9 cellular contexts compared by ENCODE assay signal in the genomic region with DNA sequence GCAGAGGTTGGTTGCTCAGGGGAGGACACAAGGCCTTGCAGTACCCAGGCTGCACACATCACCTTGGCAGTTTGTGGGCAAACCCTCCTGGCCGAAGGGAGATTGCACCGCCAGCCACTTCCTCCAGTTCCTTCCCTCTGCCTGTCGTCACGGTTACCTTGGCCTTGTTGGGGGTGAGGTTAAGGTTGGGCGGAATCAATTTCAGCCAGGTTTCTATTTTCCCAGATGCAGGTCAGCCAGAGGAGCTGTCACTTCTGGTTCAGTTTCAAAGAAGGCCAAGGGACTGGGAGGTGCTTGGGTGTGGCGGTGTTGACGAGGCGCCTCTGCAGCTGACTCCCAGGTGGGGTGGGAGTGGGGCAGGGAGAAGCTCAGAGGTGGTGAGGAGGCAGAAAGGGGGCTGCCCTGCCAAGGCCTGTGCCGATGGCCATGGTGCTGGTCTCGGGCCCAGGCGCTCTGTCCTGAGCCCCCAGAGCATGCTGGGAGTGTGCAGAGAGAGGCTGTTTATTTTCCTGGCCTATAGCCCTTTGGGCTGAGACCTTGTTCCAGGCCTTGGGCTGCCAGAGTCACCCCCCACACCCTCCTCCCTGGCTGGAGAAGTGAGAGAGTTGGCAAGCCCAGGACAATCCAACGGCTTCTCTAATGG. TPM values are rescaled to one million over a fixed set of nuclear protein-coding genes. Genes with fewer than 3 reads are reported as not detected.
A peak's percentile ranks its signal among the peaks of the same experiment; 100 is the strongest.
DNase-seq lines count a peak whose midpoint lies in the region; ATAC-seq, FAIRE-seq and TF ChIP-seq lines count a peak whose summit lies in the region.
"Had no signal": no experiment of that assay in that cellular context is flagged by ENCODE, and none has a peak within 500 bp of the region (broad histone marks: within the 10 kb centered on the region; RNA-seq: fewer than 3 reads in every experiment).

No MANE protein-coding gene starts in this region.

- H3K4me1 ChIP-seq in endodermal cell (ENCODE audit: control insufficient read depth, insufficient read depth, low read length) (no peaks in the 10 kb centered on the region), mucosa of descending colon (ENCODE audit: low read depth) (peaks cover 20% of the 10 kb centered on the region)

- intact Hi-C loops in mucosa of descending colon (cut with DNase I, micrococcal nuclease): no loop called here

- no peak overlapping the region for H3K9ac ChIP-seq in endodermal cell (ENCODE audit: extremely low read depth, low read length, poor library complexity, severe bottlenecking)

- H3K4me1 Mint-ChIP-seq in endodermal cell: peaks cover 14% of the 10 kb centered on the region

- H3K27ac Mint-ChIP-seq in endodermal cell: peak overlapping the region; percentile 48

- H3K36me3 Mint-ChIP-seq in endodermal cell (ENCODE audit: low read depth): peaks cover 10% of the 10 kb centered on the region

- no peak overlapping the region for H3K27ac ChIP-seq in endodermal cell (ENCODE audit: low read depth, low read length)

- H3K4me3 ChIP-seq in endodermal cell (ENCODE audit: low read length) (no peak overlapping the region), mucosa of descending colon (no peak overlapping the region)

- TF ChIP-seq CTCF in endodermal cell (conservative IDR thresholded peaks at IDR 0.05) (no peak), mucosa of descending colon (IDR thresholded peaks at IDR 0.05) (no peak), GM20000 (IDR thresholded peaks at IDR 0.05; ENCODE audit: extremely low read depth, missing control alignments) (no peak)

- H3K36me3 ChIP-seq in endodermal cell (ENCODE audit: control insufficient read depth, insufficient read depth, low read length) (peaks cover 12% of the 10 kb centered on the region), mucosa of descending colon (ENCODE audit: low read depth) (no peaks in the 10 kb centered on the region)

- H3K9me3 Mint-ChIP-seq in endodermal cell: no peaks in the 10 kb centered on the region
- H3K9me3 Mint-ChIP-seq: activated T-cell treated with anti-CD3 and anti-CD28 coated beads, Interleukin-2, amount 50 U/mL, for 4 hours had no signal

- DNase-seq in Ammon's horn (ENCODE audit: low spot score): peak; percentile 51
- DNase-seq in Kasumi-1 (lab: John Stamatoyannopoulos, UW): peak; percentile 61 to 68
- DNase-seq in endodermal cell: peak; percentile 63
- DNase-seq in mucosa of descending colon: peak; percentile 77 to 82 (median 79)
- no peak for DNase-seq in superior temporal gyrus (ENCODE audit: extremely low spot score)
- DNase-seq in GM20000 (ENCODE audit: low spot score): no peak
- no peak for DNase-seq in GM19239 (ENCODE audit: insufficient read length, low spot score)
- DNase-seq: activated T-cell treated with anti-CD3 and anti-CD28 coated beads, Interleukin-2, amount 50 U/mL, for 4 hours had no signal

- FAIRE-seq in GM19239 (lab: Jason Lieb, UNC): no peak

- H3K27me3 ChIP-seq in endodermal cell (ENCODE audit: control insufficient read depth, insufficient read depth, low read length, poor library complexity, severe bottlenecking): no peaks in the 10 kb centered on the region

- H3K4me3 Mint-ChIP-seq in endodermal cell: no peak overlapping the region
- H3K4me3 Mint-ChIP-seq: activated T-cell treated with anti-CD3 and anti-CD28 coated beads, Interleukin-2, amount 50 U/mL, for 4 hours had no signal

- peak; percentile 90 for ATAC-seq in mucosa of descending colon
- ATAC-seq in GM21381 (IDR thresholded peaks at IDR 0.05; ENCODE audit: unreplicated experiment): no peak
- ATAC-seq: activated T-cell treated with anti-CD3 and anti-CD28 coated beads, Interleukin-2, amount 50 U/mL, for 4 hours had no signal

- no peaks in the 10 kb centered on the region for H3K27me3 Mint-ChIP-seq in endodermal cell (ENCODE audit: insufficient read depth)

- WGBS in endodermal cell (ENCODE audit: insufficient coverage in 1 of 2, insufficient read length in 1 of 2), 2 experiments: 96 to 100% methylated on average over 5 to 12 of the region's 12 CpGs

- H3K9me3 ChIP-seq in endodermal cell (ENCODE audit: control insufficient read depth, low read length) (no peaks in the 10 kb centered on the region), mucosa of descending colon (no peaks in the 10 kb centered on the region)

RNA-seq across cellular contexts. Expression of a gene that starts 31.4 kb away (rescaled TPM):
- total RNA-seq in endodermal cell (10 to 100 TPM; 15.7 to 23.1 TPM), mucosa of descending colon (10 to 100 TPM; 17.7 to 48.0 (median 29.0) TPM)
- 17.2 TPM for polyA plus RNA-seq in endodermal cell (2013, experiment 1 of 2)
- polyA plus RNA-seq in endodermal cell (2013, experiment 2 of 2): 16.2 TPM

Comparison
In these comparisons a context has a peak if more than half of its experiments do, and no peak if none do; other contexts are left out.
1. DNase-seq: peak in Ammon's horn (single experiment), Kasumi-1 (2 of 2), endodermal cell (single experiment) and mucosa of descending colon (3 of 3); none in superior temporal gyrus (single experiment), GM20000 (single experiment) and GM19239 (single experiment).